ENCODE assay signal across 7 cellular contexts in genomic region chr12:75977952-75978671, GRCh38. TPM values are rescaled to one million over a fixed set of nuclear protein-coding genes. Genes with fewer than 3 reads are reported as not detected.
A peak's percentile ranks its signal among the peaks of the same experiment; 100 is the strongest.
DNase-seq lines count a peak whose midpoint lies in the region; ATAC-seq and TF ChIP-seq lines count a peak whose summit lies in the region.

No MANE protein-coding gene starts in this region.

- intact Hi-C loops in esophagus squamous epithelium (cut with DNase I): no loop called here

- H3K36me3 ChIP-seq in OCI-LY3 (replicated peaks; ENCODE audit: low read depth, low read length) (no peaks in the 10 kb centered on the region), esophagus squamous epithelium (no peaks in the 10 kb centered on the region), neuronal stem cell (replicated peaks in 1 of 2; ENCODE audit: control insufficient read depth in 2 of 2, insufficient read depth in 2 of 2, low read length in 2 of 2) (no peaks in the 10 kb centered on the region)

- TF ChIP-seq POLR2A in esophagus squamous epithelium (IDR thresholded peaks at IDR 0.05): no peak

- no peak overlapping the region for H3K27ac ChIP-seq in OCI-LY3 (ENCODE audit: low read length)
- H3K27ac ChIP-seq in esophagus squamous epithelium: peak overlapping the region; percentile 69 to 88 (median 83)
- no peak overlapping the region for H3K27ac ChIP-seq in neuronal stem cell (replicated peaks; ENCODE audit: low read length)

- no peaks in the 10 kb centered on the region for H3K79me1 ChIP-seq in neuronal stem cell (ENCODE audit: low read depth, low read length)

- no peak overlapping the region for H3K18ac ChIP-seq in neuronal stem cell (ENCODE audit: low read length)

- H3K23ac ChIP-seq in neuronal stem cell (ENCODE audit: low read depth, low read length, poor library complexity): no peak overlapping the region

- H3K9ac ChIP-seq in OCI-LY3 (ENCODE audit: low read length) (no peak overlapping the region), neuronal stem cell (ENCODE audit: low read depth, low read length, poor library complexity) (no peak overlapping the region)

- no peak overlapping the region for H4K8ac ChIP-seq in neuronal stem cell (ENCODE audit: low read depth, low read length)

- ATAC-seq in GM18870 (IDR thresholded peaks at IDR 0.05; ENCODE audit: unreplicated experiment): peak; percentile 98
- ATAC-seq in HG03045 (IDR thresholded peaks at IDR 0.05; ENCODE audit: unreplicated experiment): peak; percentile 99
- ATAC-seq in stimulated activated naive CD8-positive, alpha-beta T cell treated with anti-CD3 and anti-CD28 coated beads, Interleukin-15, amount 100 ng/mL, for 72 hours: peak; percentile 95

- H2AK5ac ChIP-seq in neuronal stem cell (ENCODE audit: low read depth, low read length): no peak overlapping the region

- H3K27ac Mint-ChIP-seq in stimulated activated naive CD8-positive, alpha-beta T cell treated with anti-CD3 and anti-CD28 coated beads, Interleukin-15, amount 100 ng/mL, for 72 hours: peak overlapping the region; percentile 95 to 99

- peaks cover 2% of the 10 kb centered on the region for H3K27me3 ChIP-seq in OCI-LY3 (ENCODE audit: low read depth, low read length)
- H3K27me3 ChIP-seq in esophagus squamous epithelium: no peaks in the 10 kb centered on the region
- H3K27me3 ChIP-seq in neuronal stem cell (ENCODE audit: control insufficient read depth in 3 of 3, insufficient read depth in 3 of 3, low read depth in 1 of 3, low read length in 3 of 3): no peaks in the 10 kb centered on the region

- H3K9me3 ChIP-seq in OCI-LY3 (ENCODE audit: insufficient read depth, low read length) (no peaks in the 10 kb centered on the region), esophagus squamous epithelium (no peaks in the 10 kb centered on the region), neuronal stem cell (replicated peaks in 1 of 2; ENCODE audit: control insufficient read depth in 2 of 2, insufficient read depth in 1 of 2, low read depth in 1 of 2, low read length in 2 of 2) (no peaks in the 10 kb centered on the region)

- peaks cover 86% of the 10 kb centered on the region for H3K4me1 Mint-ChIP-seq in stimulated activated naive CD8-positive, alpha-beta T cell treated with anti-CD3 and anti-CD28 coated beads, Interleukin-15, amount 100 ng/mL, for 72 hours

- no peak overlapping the region for H2BK12ac ChIP-seq in neuronal stem cell (ENCODE audit: low read length)

- peak overlapping the region; percentile 62 to 73 for H3K4me3 Mint-ChIP-seq in stimulated activated naive CD8-positive, alpha-beta T cell treated with anti-CD3 and anti-CD28 coated beads, Interleukin-15, amount 100 ng/mL, for 72 hours

- no peak overlapping the region for H2BK5ac ChIP-seq in neuronal stem cell (ENCODE audit: low read length)

- H3K9me3 Mint-ChIP-seq in stimulated activated naive CD8-positive, alpha-beta T cell treated with anti-CD3 and anti-CD28 coated beads, Interleukin-15, amount 100 ng/mL, for 72 hours: no peaks in the 10 kb centered on the region

- peaks cover 50% of the 10 kb centered on the region for H3K4me1 ChIP-seq in OCI-LY3 (ENCODE audit: low read length)
- H3K4me1 ChIP-seq in esophagus squamous epithelium: peaks cover 23 to 54% (median 53%) of the 10 kb centered on the region in 3 donors
- H3K4me1 ChIP-seq in neuronal stem cell (ENCODE audit: control insufficient read depth in 2 of 2, insufficient read depth in 1 of 2, low read depth in 1 of 2, low read length in 2 of 2): peaks cover 14 to 25% of the 10 kb centered on the region in 2 donors

- H3K4me3 ChIP-seq in OCI-LY3 (ENCODE audit: low read length): 0 out of 2 replicates have a peak overlapping the region, but pooled peaks have one; percentile 14
- no peak overlapping the region for H3K4me3 ChIP-seq in esophagus squamous epithelium
- peak overlapping the region in 1 of 2 donors; percentile 16 for H3K4me3 ChIP-seq in neuronal stem cell (ENCODE audit: low read length in 2 of 2)

- H2BK120ac ChIP-seq in neuronal stem cell (ENCODE audit: low read depth, low read length): no peak overlapping the region

- H2AFZ ChIP-seq in OCI-LY3 (ENCODE audit: low read depth, low read length) (no peak overlapping the region), neuronal stem cell (ENCODE audit: low read length) (peak overlapping the region; percentile 79)

- H4K91ac ChIP-seq in neuronal stem cell (ENCODE audit: low read depth, low read length, poor library complexity): no peak overlapping the region

- H3K79me2 ChIP-seq in OCI-LY3 (ENCODE audit: low read length): no peaks in the 10 kb centered on the region

- H3K27me3 Mint-ChIP-seq in stimulated activated naive CD8-positive, alpha-beta T cell treated with anti-CD3 and anti-CD28 coated beads, Interleukin-15, amount 100 ng/mL, for 72 hours: no peaks in the 10 kb centered on the region

- H3K4me2 ChIP-seq in OCI-LY3 (ENCODE audit: low read length) (peak overlapping the region; percentile 59), neuronal stem cell (ENCODE audit: insufficient read depth, low read length, poor library complexity, severe bottlenecking) (no peak overlapping the region)

- H2BK15ac ChIP-seq in neuronal stem cell (ENCODE audit: low read length): no peak overlapping the region

- TF ChIP-seq CTCF in OCI-LY3 (IDR thresholded peaks at IDR 0.05; ENCODE audit: low read depth, low read length): no peak
- TF ChIP-seq CTCF in esophagus squamous epithelium (IDR thresholded peaks at IDR 0.05): peak in 1 of 6 experiments; percentile 27

- H3K4ac ChIP-seq in neuronal stem cell (ENCODE audit: low read length): no peak overlapping the region

- H4K20me1 ChIP-seq in OCI-LY3 (ENCODE audit: insufficient read depth, low read length): no peaks in the 10 kb centered on the region

- no peak overlapping the region for H3K14ac ChIP-seq in neuronal stem cell (ENCODE audit: low read length)

- DNase-seq in activated T-cell treated with anti-CD3 and anti-CD28 coated beads for 4 hours (peak; percentile 62), esophagus squamous epithelium (lab: John Stamatoyannopoulos, UW) (peak; percentile 25), neuronal stem cell (ENCODE audit: low spot score) (peak; percentile 33)
- DNase-seq in stimulated activated naive CD8-positive, alpha-beta T cell treated with anti-CD3 and anti-CD28 coated beads, Interleukin-15, amount 100 ng/mL, for 72 hours: peak; percentile 79 to 90

- WGBS in esophagus squamous epithelium, 2 donors: 2 to 10% methylated on average over 5 of the region's 5 CpGs
- WGBS in neuronal stem cell (ENCODE audit: extremely low coverage in 2 of 2, insufficient read length in 2 of 2, insufficient replicate concordance in 1 of 2), 2 donors: no CpG with 5 or more reads among the region's 5 CpGs

RNA-seq across cellular contexts. Expression of gene PHLDA1, which starts 53.5 kb away (rescaled TPM):
- 10 to 100 TPM; 33.8 to 77.8 (median 56.7) TPM for total RNA-seq in esophagus squamous epithelium
- polyA plus RNA-seq in neuronal stem cell (2013, experiment 1 of 2): 0.73 TPM
- 0.76 TPM for polyA plus RNA-seq in neuronal stem cell (2013, experiment 2 of 2)

Comparison
In these comparisons a context has a peak if more than half of its experiments do, and no peak if none do; other contexts are left out.
1. H3K27ac ChIP-seq: peak in esophagus squamous epithelium (4 of 4); none in OCI-LY3 (single experiment) and neuronal stem cell (single experiment).
2. DNase-seq: peak in every context shown above with its lines; median percentile 84 in stimulated activated naive CD8-positive, alpha-beta T cell treated with anti-CD3 and anti-CD28 coated beads, Interleukin-15, amount 100 ng/mL, for 72 hours; 62 in activated T-cell treated with anti-CD3 and anti-CD28 coated beads for 4 hours; 33 in neuronal stem cell; 25 in esophagus squamous epithelium.
3. Peak in every context shown above with its lines, with median percentiles within 50 percentile points of each other: ATAC-seq.